8 cellular contexts compared by ENCODE assay signal in genomic region chr16:66650707-66651473, GRCh38. TPM values are rescaled to one million over a fixed set of nuclear protein-coding genes. Genes with fewer than 3 reads are reported as not detected.
DNase-seq lines count a peak whose midpoint lies in the region; ATAC-seq and TF ChIP-seq lines count a peak whose summit lies in the region.

No MANE protein-coding gene starts in this region.

- peak overlapping the region; percentile 55 for H2AFZ ChIP-seq in ACC112 (ENCODE audit: low read length, unreplicated experiment)

- peak; percentile 90 for TF ChIP-seq CTCF in chondrocyte (IDR thresholded peaks at IDR 0.05)

- no peaks in the 10 kb centered on the region for H3K9me3 Mint-ChIP-seq in chondrocyte (ENCODE audit: low read depth)

- no peaks in the 10 kb centered on the region for H3K27me3 Mint-ChIP-seq in chondrocyte (ENCODE audit: low read depth)

- peak overlapping the region; percentile 15 for H3K27ac Mint-ChIP-seq in chondrocyte (ENCODE audit: unreplicated experiment)

- DNase-seq in NCI-H446 treated with DMSO at 0.1 percent for 48 hours (lab: John Stamatoyannopoulos, UW) (peak; percentile 35), chondrocyte (ENCODE audit: low spot score) (no peak), kidney tubule cell (ENCODE audit: low spot score) (peak; percentile 78)
- peak; percentile 74 to 75 for DNase-seq in activated CD4-positive, alpha-beta T cell treated with anti-CD3 and anti-CD28 coated beads for 24 hours (ENCODE audit: low read depth in 2 of 2)
- DNase-seq in stimulated activated CD4-positive, alpha-beta T cell treated with anti-CD3 and anti-CD28 coated beads, Interleukin-1b, Interleukin-23, amount 100 ng/mL, for 48 hours, result peak; percentile 76

- H3K4me1 ChIP-seq in ACC112 (ENCODE audit: control insufficient read depth, insufficient read depth, low read length, unreplicated experiment), result peaks cover 19% of the 10 kb centered on the region

- H3K36me3 ChIP-seq in ACC112 (ENCODE audit: insufficient read depth, low read length), result no peaks in the 10 kb centered on the region

- H3K27me3 ChIP-seq in ACC112 (ENCODE audit: insufficient read depth, low read length), result no peaks in the 10 kb centered on the region

- no peaks in the 10 kb centered on the region for H3K36me3 Mint-ChIP-seq in chondrocyte (ENCODE audit: low read depth)

- peaks cover 3% of the 10 kb centered on the region for H3K79me2 ChIP-seq in ACC112 (ENCODE audit: control insufficient read depth, insufficient read depth, low read length, unreplicated experiment)

- H3K4me3 ChIP-seq in ACC112 (ENCODE audit: low read depth, low read length), result peak overlapping the region; percentile 49

- H3K27ac ChIP-seq in ACC112 (ENCODE audit: low read depth, low read length), result no peak overlapping the region

- peak overlapping the region; percentile 58 for H3K4me3 Mint-ChIP-seq in chondrocyte (ENCODE audit: unreplicated experiment)

- ATAC-seq in GM18867 (IDR thresholded peaks at IDR 0.05; ENCODE audit: unreplicated experiment) (peak; percentile 95), HG03196 (IDR thresholded peaks at IDR 0.05; ENCODE audit: unreplicated experiment) (peak; percentile 86)

- H3K4me1 Mint-ChIP-seq in chondrocyte (ENCODE audit: low read depth), result peaks cover 11% of the 10 kb centered on the region

RNA-seq across cellular contexts. Expression of gene CMTM4, which starts 45.7 kb away (rescaled TPM):
- 30.1 to 32.5 TPM (median 31.5 TPM) in 3 replicates for total RNA-seq in chondrocyte

RNA-seq across cellular contexts. Expression of gene CMTM3, which starts 46.4 kb away (rescaled TPM):
- total RNA-seq in chondrocyte, result 76.5 to 77.8 TPM (median 77.6 TPM) in 3 replicates
